ENCODE assay signal across 16 cellular contexts in genomic region chr10:132450825-132451505, GRCh38. TPM values are rescaled to one million over a fixed set of nuclear protein-coding genes. Genes with fewer than 3 reads are reported as not detected.
DNase-seq lines count a peak whose midpoint lies in the region; ATAC-seq and TF ChIP-seq lines count a peak whose summit lies in the region.
"Had no signal": no experiment of that assay in that cellular context is flagged by ENCODE, and none has a peak within 500 bp of the region (broad histone marks: within the 10 kb centered on the region; RNA-seq: fewer than 3 reads in every experiment).

No MANE protein-coding gene starts in this region.

- 79 to 84% (median 83%) methylated on average over 10 to 11 of the region's 11 CpGs for WGBS in heart left ventricle, 4 donors
- 84 to 86% methylated on average over 11 of the region's 11 CpGs for WGBS in aorta, 2 donors

- peaks cover 10% of the 10 kb centered on the region for H3K27me3 Mint-ChIP-seq in dendritic cell treated with granulocyte-macrophage colony-stimulating factor and Interleukin-4, amounts not matched to agents 40 ng/mL and 50 ng/mL, for 4 days
- H3K27me3 Mint-ChIP-seq: activated naive CD8-positive, alpha-beta T cell treated with anti-CD3 and anti-CD28 coated beads for 36 hours had no signal

- H3K27me3 ChIP-seq in heart left ventricle (no peaks in the 10 kb centered on the region), left ventricle myocardium inferior (ENCODE audit: low read depth) (no peaks in the 10 kb centered on the region), mucosa of stomach (ENCODE audit: control insufficient read depth, insufficient read depth, low read length) (no peaks in the 10 kb centered on the region), aorta (ENCODE audit: control insufficient read depth in 1 of 2, insufficient read depth in 2 of 2, low read length in 1 of 2) (no peaks in the 10 kb centered on the region), upper lobe of right lung (no peaks in the 10 kb centered on the region)
- H3K27me3 ChIP-seq: hepatocyte, pancreas, SJSA1 had no signal

- DNase-seq in heart left ventricle: peak in 3 of 5 donors; percentile 20 to 57 (median 28)
- DNase-seq in left ventricle myocardium inferior: no peak
- peak; percentile 41 to 73 for DNase-seq in aorta
- DNase-seq in NCI-H526 treated with DMSO at 0.1 percent for 48 hours (lab: John Stamatoyannopoulos, UW): no peak
- DNase-seq in upper lobe of right lung: no peak
- DNase-seq: activated CD8-positive, alpha-beta memory T cell treated with anti-CD3 and anti-CD28 coated beads, Interleukin-2, amount 50 U/mL, for 4 hours; activated naive CD8-positive, alpha-beta T cell treated with anti-CD3 and anti-CD28 coated beads for 36 hours; cerebellar nuclear complex; stimulated activated CD4-positive, alpha-beta T cell treated with anti-CD3 and anti-CD28 coated beads, Interleukin-12 subunit alpha, Interleukin-12 subunit beta, amount 100 ng/mL, for 4 hours had no signal

- H3K27ac ChIP-seq in heart left ventricle (no peak overlapping the region), left ventricle myocardium inferior (replicated peaks) (no peak overlapping the region), aorta (ENCODE audit: low read depth in 1 of 2, low read length in 2 of 2) (no peak overlapping the region), upper lobe of right lung (no peak overlapping the region)
- H3K27ac ChIP-seq: hepatocyte, SJSA1 had no signal

- H3K4me1 ChIP-seq in heart left ventricle: peaks cover 0 to 48% (median 19%) of the 10 kb centered on the region in 12 donors
- peaks cover 31% of the 10 kb centered on the region for H3K4me1 ChIP-seq in left ventricle myocardium inferior
- H3K4me1 ChIP-seq in mucosa of stomach (ENCODE audit: control insufficient read depth, insufficient read depth, low read length): peaks cover 85% of the 10 kb centered on the region
- no peaks in the 10 kb centered on the region for H3K4me1 ChIP-seq in aorta (ENCODE audit: control insufficient read depth in 1 of 2, insufficient read depth in 2 of 2, low read length in 2 of 2)
- peaks cover 41% of the 10 kb centered on the region for H3K4me1 ChIP-seq in upper lobe of right lung

- H3K4me1 Mint-ChIP-seq in dendritic cell treated with granulocyte-macrophage colony-stimulating factor and Interleukin-4, amounts not matched to agents 40 ng/mL and 50 ng/mL, for 4 days (ENCODE audit: low read depth): peaks cover 60% of the 10 kb centered on the region

- H3K9ac ChIP-seq in mucosa of stomach (ENCODE audit: low read length): peak overlapping the region; percentile 24

- no peak for TF ChIP-seq POLR2A in heart left ventricle (IDR thresholded peaks at IDR 0.05)

- H3K27ac Mint-ChIP-seq in dendritic cell treated with granulocyte-macrophage colony-stimulating factor and Interleukin-4, amounts not matched to agents 40 ng/mL and 50 ng/mL, for 4 days: peak overlapping the region; percentile 56
- H3K27ac Mint-ChIP-seq: activated naive CD8-positive, alpha-beta T cell treated with anti-CD3 and anti-CD28 coated beads for 36 hours had no signal

- H3K4me3 ChIP-seq in heart left ventricle: no peak overlapping the region
- H3K4me3 ChIP-seq in left ventricle myocardium inferior: no peak overlapping the region
- H3K4me3 ChIP-seq in mucosa of stomach (ENCODE audit: low read length): no peak overlapping the region
- H3K4me3 ChIP-seq in aorta (ENCODE audit: low read length in 2 of 2): no peak overlapping the region
- H3K4me3 ChIP-seq in upper lobe of right lung: no peak overlapping the region
- H3K4me3 ChIP-seq: hepatocyte, pancreas, SJSA1 had no signal

- H3K9me3 ChIP-seq in heart left ventricle: no peaks in the 10 kb centered on the region
- no peaks in the 10 kb centered on the region for H3K9me3 ChIP-seq in left ventricle myocardium inferior (replicated peaks)
- no peaks in the 10 kb centered on the region for H3K9me3 ChIP-seq in mucosa of stomach (ENCODE audit: control insufficient read depth, low read length)
- H3K9me3 ChIP-seq in aorta (ENCODE audit: control insufficient read depth, low read length): no peaks in the 10 kb centered on the region
- no peaks in the 10 kb centered on the region for H3K9me3 ChIP-seq in upper lobe of right lung
- H3K9me3 ChIP-seq: pancreas, SJSA1 had no signal

- no peak overlapping the region for H3K4me3 Mint-ChIP-seq in dendritic cell treated with granulocyte-macrophage colony-stimulating factor and Interleukin-4, amounts not matched to agents 40 ng/mL and 50 ng/mL, for 4 days
- H3K4me3 Mint-ChIP-seq: activated naive CD8-positive, alpha-beta T cell treated with anti-CD3 and anti-CD28 coated beads for 36 hours had no signal

- ATAC-seq in heart left ventricle (no peak), aorta (ENCODE audit: low FRiP score) (no peak), upper lobe of right lung (no peak), GM21367 (IDR thresholded peaks at IDR 0.05; ENCODE audit: unreplicated experiment) (no peak)
- ATAC-seq: left lobe of liver, pancreas had no signal

- TF ChIP-seq CTCF in heart left ventricle (IDR thresholded peaks at IDR 0.05): no peak
- no peak for TF ChIP-seq CTCF in left ventricle myocardium inferior (IDR thresholded peaks at IDR 0.05; ENCODE audit: borderline replicate concordance)
- no peak for TF ChIP-seq CTCF in upper lobe of right lung (IDR thresholded peaks at IDR 0.05)

- intact Hi-C loops in heart left ventricle (cut with DNase I) (loop anchor here in 8 of 10 donors (2.0 to 10.0 kb wide), 5 partner anchors 58 to 674 kb away; no protein-coding TSS in a partner anchor), left ventricle myocardium inferior (cut with micrococcal nuclease) (loop anchor here (5.0 kb wide), 1 partner anchor 59 kb away; no protein-coding TSS in a partner anchor), aorta (cut with DNase I) (loop anchor here in 1 of 2 donors (5.0 kb wide), 1 partner anchor 229 kb away; no protein-coding TSS in a partner anchor), upper lobe of right lung (cut with DNase I) (loop anchor here (5.0 to 10.0 kb wide), 2 partner anchors 59 to 226 kb away; no protein-coding TSS in a partner anchor)
- intact Hi-C loops in dendritic cell treated with granulocyte-macrophage colony-stimulating factor and Interleukin-4, amounts not matched to agents 40 ng/mL and 50 ng/mL, for 4 days (cut with micrococcal nuclease): loop anchor here (5.0 to 10.0 kb wide), 2 partner anchors 84 to 114 kb away; partner anchors contain the start of gene INPP5A

- no peaks in the 10 kb centered on the region for H3K36me3 Mint-ChIP-seq in dendritic cell treated with granulocyte-macrophage colony-stimulating factor and Interleukin-4, amounts not matched to agents 40 ng/mL and 50 ng/mL, for 4 days (ENCODE audit: low read depth)
- H3K36me3 Mint-ChIP-seq: activated naive CD8-positive, alpha-beta T cell treated with anti-CD3 and anti-CD28 coated beads for 36 hours had no signal

- H3K9me3 Mint-ChIP-seq in dendritic cell treated with granulocyte-macrophage colony-stimulating factor and Interleukin-4, amounts not matched to agents 40 ng/mL and 50 ng/mL, for 4 days: no peaks in the 10 kb centered on the region
- H3K9me3 Mint-ChIP-seq: activated naive CD8-positive, alpha-beta T cell treated with anti-CD3 and anti-CD28 coated beads for 36 hours had no signal

- H3K36me3 ChIP-seq in heart left ventricle (no peaks in the 10 kb centered on the region), left ventricle myocardium inferior (no peaks in the 10 kb centered on the region), mucosa of stomach (ENCODE audit: control insufficient read depth, insufficient read depth, low read length) (no peaks in the 10 kb centered on the region), aorta (ENCODE audit: control insufficient read depth in 1 of 2, insufficient read depth in 2 of 2, low read length in 1 of 2) (no peaks in the 10 kb centered on the region), upper lobe of right lung (no peaks in the 10 kb centered on the region)
- H3K36me3 ChIP-seq: pancreas, SJSA1 had no signal

RNA-seq across cellular contexts. Expression of gene PWWP2B, which starts 54.0 kb away (rescaled TPM):
- total RNA-seq in heart left ventricle (10 to 100 TPM; 10.5 to 23.5 (median 15.3) TPM), left ventricle myocardium inferior (17.2 TPM), aorta (1 to 10 TPM; 6.8 to 8.7 TPM), upper lobe of right lung (26.0 TPM)
- polyA plus RNA-seq in heart left ventricle (10 to 100 TPM; 13.8 to 19.7 TPM), aorta (1 to 10 TPM; 2.0 to 3.6 TPM)

Comparison
In these comparisons a context has a peak if more than half of its experiments do, and no peak if none do; other contexts are left out.
1. DNase-seq: peak in heart left ventricle (3 of 5) and aorta (2 of 2); none in left ventricle myocardium inferior (single experiment), NCI-H526 treated with DMSO at 0.1 percent for 48 hours (single experiment) and upper lobe of right lung (single experiment).